Comparison of ENCODE assay signal across 35 cellular contexts in genomic region chr16:23068337-23068736, GRCh38.
"Had no signal": no experiment of that assay in that cellular context is flagged by ENCODE, and none has a peak within 500 bp of the region (broad histone marks: within the 10 kb centered on the region; RNA-seq: fewer than 3 reads in every experiment).

No MANE protein-coding gene starts in this region.

- H3K4me3 ChIP-seq: MG63 had no signal

- H3K9me3 ChIP-seq: MG63 had no signal

- H3K27me3 ChIP-seq: MG63 had no signal

- DNase-seq: Karpas-422, Kasumi-1, MG63, MM.1S, MV-4-11, NCI-H1048, NCI-H1092, NCI-H1092 treated with DMSO at 0.1 percent for 48 hours, NCI-H1105, NCI-H1105 treated with DMSO at 0.1 percent for 48 hours, NCI-H1417, NCI-H1417 treated with DMSO at 0.1 percent for 48 hours, NCI-H1436, NCI-H1436 treated with DMSO at 0.1 percent for 48 hours, NCI-H146, NCI-H1694, NCI-H1694 treated with DMSO at 0.1 percent for 48 hours, NCI-H187, NCI-H187 treated with DMSO at 0.1 percent for 48 hours, NCI-H1930, NCI-H2029, NCI-H2029 treated with DMSO at 0.1 percent for 48 hours, NCI-H2081, NCI-H2081 treated with DMSO at 0.1 percent for 48 hours, NCI-H2107, NCI-H2171, NCI-H2171 treated with DMSO at 0.1 percent for 48 hours, NCI-H2227 treated with DMSO at 0.1 percent for 48 hours, NCI-H226, NCI-H345, NCI-H446, NCI-H446 treated with DMSO at 0.1 percent for 48 hours, NCI-H510A, NCI-H510A treated with DMSO at 0.1 percent for 48 hours, NCI-H524 had no signal
